ENCODE assay signal across 8 cellular contexts in the genomic region with DNA sequence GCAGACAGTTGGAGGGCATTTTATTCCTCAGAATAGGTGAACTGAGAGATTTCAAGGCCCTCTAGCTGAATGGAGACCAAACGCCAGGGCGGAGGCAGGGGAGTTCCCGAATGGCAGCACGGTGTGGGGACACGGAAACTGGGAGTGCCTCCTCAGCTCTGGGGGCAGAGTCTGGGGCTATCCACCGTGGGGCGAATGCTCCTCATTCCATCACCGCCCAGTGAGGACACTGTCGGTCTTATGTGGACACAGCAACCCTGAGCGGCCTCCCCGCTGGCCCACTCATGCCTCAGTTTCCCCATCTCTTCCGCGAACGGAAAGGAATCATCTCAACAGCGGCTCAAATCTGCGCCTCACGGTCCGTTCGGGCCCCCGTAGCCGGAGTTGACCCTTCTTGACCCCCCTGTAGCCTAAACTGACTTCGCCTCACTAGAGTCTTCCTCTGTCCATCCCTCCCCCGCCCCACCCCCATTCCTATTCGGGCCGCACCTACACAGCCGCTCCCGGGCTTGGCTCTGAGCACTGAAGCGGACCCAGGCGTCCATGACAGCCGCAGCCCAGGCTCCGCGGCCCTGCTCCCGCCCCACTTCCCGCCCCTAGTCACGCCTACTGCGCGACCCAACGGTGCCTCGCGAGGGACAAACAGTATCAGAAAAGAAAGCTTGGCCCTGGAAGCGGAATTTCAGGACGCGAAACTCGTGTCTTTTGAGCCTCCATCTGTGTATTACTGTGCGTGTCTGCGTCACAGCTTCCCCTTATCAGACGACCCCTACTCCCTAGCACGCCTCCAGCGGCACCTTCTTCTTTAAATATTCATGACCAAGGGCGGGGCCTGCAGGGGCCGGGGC. TPM values are rescaled to one million over a fixed set of nuclear protein-coding genes. Genes with fewer than 3 reads are reported as not detected.
A peak's percentile ranks its signal among the peaks of the same experiment; 100 is the strongest.
DNase-seq lines count a peak whose midpoint lies in the region; ATAC-seq and TF ChIP-seq lines count a peak whose summit lies in the region.

Gene PEX11B (minus strand): TSS at position 574 of the 848 bp plus-strand sequence. CDS start 29 bp downstream, at position 545.

- peak within 1 kb of the TSS; percentile 95 for H2AFZ ChIP-seq in fibroblast of lung (ENCODE audit: low read length)

- peak within 1 kb of the TSS; percentile 88 for H3K4me3 Mint-ChIP-seq in activated T-helper 1 cell treated with anti-CD3 and anti-CD28 coated beads, Interleukin-12 subunit alpha, Interleukin-12 subunit beta, Interleukin-2, Interleukin-4 antibody, amounts not matched to agents 30 ng/mL and 10 ng/mL and 1 ng/mL, durations not matched to agents 14 hours and 24 hours and 36 hours
- H3K4me3 Mint-ChIP-seq in naive thymus-derived CD8-positive, alpha-beta T cell = peak within 1 kb of the TSS; percentile 87 to 94 (median 92)

- ATAC-seq in naive thymus-derived CD8-positive, alpha-beta T cell = peak; percentile 91 to 92

- H3K9me3 Mint-ChIP-seq in activated T-helper 1 cell treated with anti-CD3 and anti-CD28 coated beads, Interleukin-12 subunit alpha, Interleukin-12 subunit beta, Interleukin-2, Interleukin-4 antibody, amounts not matched to agents 30 ng/mL and 10 ng/mL and 1 ng/mL, durations not matched to agents 14 hours and 24 hours and 36 hours = no peaks in the 10 kb centered on the region
- H3K9me3 Mint-ChIP-seq in naive thymus-derived CD8-positive, alpha-beta T cell = no peaks in the 10 kb centered on the region

- no peaks in the 10 kb centered on the region for H4K20me1 ChIP-seq in DOHH2 (ENCODE audit: control insufficient read depth, insufficient read depth, low read depth, low read length)
- H4K20me1 ChIP-seq in fibroblast of lung (ENCODE audit: control insufficient read depth, extremely low read depth, insufficient read depth, low read length) = no peaks in the 10 kb centered on the region

- peaks cover 41% of the 10 kb centered on the region for H3K4me1 Mint-ChIP-seq in activated T-helper 1 cell treated with anti-CD3 and anti-CD28 coated beads, Interleukin-12 subunit alpha, Interleukin-12 subunit beta, Interleukin-2, Interleukin-4 antibody, amounts not matched to agents 30 ng/mL and 10 ng/mL and 1 ng/mL, durations not matched to agents 14 hours and 24 hours and 36 hours (ENCODE audit: low read depth)
- H3K4me1 Mint-ChIP-seq in naive thymus-derived CD8-positive, alpha-beta T cell = peaks cover 29 to 59% (median 52%) of the 10 kb centered on the region in 4 donors

- TF ChIP-seq CTCF in DOHH2 (IDR thresholded peaks at IDR 0.05; ENCODE audit: low read depth, low read length, poor library complexity, severe bottlenecking) = no peak
- no peak for TF ChIP-seq CTCF in LNCaP clone FGC (IDR thresholded peaks at IDR 0.05; ENCODE audit: control insufficient read depth, extremely low read depth, insufficient read depth)
- TF ChIP-seq CTCF in fibroblast of lung (conservative IDR thresholded peaks at IDR 0.05 in 1 of 2, IDR thresholded peaks at IDR 0.05 in 1 of 2; ENCODE audit: low read depth in 1 of 2, low read length in 2 of 2) = no peak

- H3K4me2 ChIP-seq in DOHH2 (ENCODE audit: low read length) (peak within 1 kb of the TSS; percentile 90), fibroblast of lung (ENCODE audit: extremely low read depth, insufficient read depth, low read length) (peak within 1 kb of the TSS; percentile 100)

- H3K27me3 ChIP-seq in DOHH2 (ENCODE audit: control insufficient read depth, low read length) = no peaks in the 10 kb centered on the region
- H3K27me3 ChIP-seq in fibroblast of lung (ENCODE audit: control insufficient read depth, insufficient read depth, low read length) = no peaks in the 10 kb centered on the region

- DNase-seq in H4 (ENCODE audit: low spot score) = peak; percentile 59
- DNase-seq in LNCaP clone FGC (ENCODE audit: low read depth) = peak; percentile 71
- DNase-seq in RPMI8226 = peak; percentile 94
- peak; percentile 87 for DNase-seq in activated T-helper 1 cell treated with anti-CD3 and anti-CD28 coated beads, Interleukin-12 subunit alpha, Interleukin-12 subunit beta, Interleukin-2, Interleukin-4 antibody, amounts not matched to agents 30 ng/mL and 10 ng/mL and 1 ng/mL, durations not matched to agents 14 hours and 24 hours and 36 hours (ENCODE audit: low spot score)
- peak; percentile 90 for DNase-seq in fibroblast of lung (ENCODE audit: low read depth in 2 of 2)
- DNase-seq in naive thymus-derived CD8-positive, alpha-beta T cell = peak; percentile 86 to 96 (median 91)
- peak; percentile 89 to 99 (median 96) for DNase-seq in stimulated activated naive CD4-positive, alpha-beta T cell (lab: John Stamatoyannopoulos, UW)

- H3K9me2 ChIP-seq in DOHH2 (replicated peaks; ENCODE audit: control insufficient read depth, low read length) = no peaks in the 10 kb centered on the region

- H3K27ac ChIP-seq in DOHH2 (ENCODE audit: low read depth, low read length) = peak within 1 kb of the TSS; percentile 80
- H3K27ac ChIP-seq in fibroblast of lung (ENCODE audit: insufficient read depth, low read length) = peak within 1 kb of the TSS; percentile 94

- H3K4me3 ChIP-seq in DOHH2 (ENCODE audit: low read length) = peak within 1 kb of the TSS; percentile 93
- H3K4me3 ChIP-seq in LNCaP clone FGC (ENCODE audit: low read depth, low read length) = peak within 1 kb of the TSS; percentile 87
- peak within 1 kb of the TSS; percentile 89 to 96 (median 93) for H3K4me3 ChIP-seq in fibroblast of lung (replicated peaks in 1 of 4; ENCODE audit: control extremely low read depth in 1 of 4, insufficient read depth in 1 of 4, low read depth in 3 of 4, low read length in 4 of 4)

- H3K27ac Mint-ChIP-seq in activated T-helper 1 cell treated with anti-CD3 and anti-CD28 coated beads, Interleukin-12 subunit alpha, Interleukin-12 subunit beta, Interleukin-2, Interleukin-4 antibody, amounts not matched to agents 30 ng/mL and 10 ng/mL and 1 ng/mL, durations not matched to agents 14 hours and 24 hours and 36 hours = peak within 1 kb of the TSS; percentile 91
- H3K27ac Mint-ChIP-seq in naive thymus-derived CD8-positive, alpha-beta T cell = peak within 1 kb of the TSS; percentile 91 to 97 (median 96)

- H3K36me3 ChIP-seq in DOHH2 (ENCODE audit: control insufficient read depth, low read length) (peaks cover 30% of the 10 kb centered on the region), fibroblast of lung (ENCODE audit: control insufficient read depth, insufficient read depth, low read length) (peaks cover 6% of the 10 kb centered on the region)

- POLR2A ChIA-PET in naive thymus-derived CD8-positive, alpha-beta T cell (lab: Charles Lee) = interaction anchor here (0.6 to 6.7 kb wide), 18 partner anchors 9 to 119 kb away, joined by 3 to 117 read pairs (median 5); partner anchors contain the start of genes ANKRD34A, ANKRD35, LIX1L and NUDT17

- H3K79me2 ChIP-seq in DOHH2 (ENCODE audit: control insufficient read depth, low read length) (peaks cover 15% of the 10 kb centered on the region), fibroblast of lung (ENCODE audit: control insufficient read depth, insufficient read depth, low read length) (peaks cover 9% of the 10 kb centered on the region)

- H3K36me3 Mint-ChIP-seq in activated T-helper 1 cell treated with anti-CD3 and anti-CD28 coated beads, Interleukin-12 subunit alpha, Interleukin-12 subunit beta, Interleukin-2, Interleukin-4 antibody, amounts not matched to agents 30 ng/mL and 10 ng/mL and 1 ng/mL, durations not matched to agents 14 hours and 24 hours and 36 hours (ENCODE audit: low read depth) = peaks cover 31% of the 10 kb centered on the region
- H3K36me3 Mint-ChIP-seq in naive thymus-derived CD8-positive, alpha-beta T cell = peaks cover 0 to 53% (median 3%) of the 10 kb centered on the region in 3 donors

- H3F3A ChIP-seq in DOHH2 (ENCODE audit: control insufficient read depth, insufficient read depth) = peaks cover 22% of the 10 kb centered on the region

- H3K9me3 ChIP-seq in DOHH2 (ENCODE audit: control insufficient read depth, insufficient read depth, low read length) (no peaks in the 10 kb centered on the region), fibroblast of lung (ENCODE audit: control insufficient read depth, insufficient read depth, low read depth, low read length) (no peaks in the 10 kb centered on the region)

- H3K4me1 ChIP-seq in DOHH2 (ENCODE audit: control insufficient read depth, low read length) = peaks cover 24% of the 10 kb centered on the region
- H3K4me1 ChIP-seq in fibroblast of lung (ENCODE audit: control insufficient read depth, extremely low read depth, insufficient read depth, low read length) = peaks cover 4% of the 10 kb centered on the region

- peak within 1 kb of the TSS; percentile 84 for H3K9ac ChIP-seq in fibroblast of lung (ENCODE audit: insufficient read depth, low read length)

- H3K27me3 Mint-ChIP-seq in activated T-helper 1 cell treated with anti-CD3 and anti-CD28 coated beads, Interleukin-12 subunit alpha, Interleukin-12 subunit beta, Interleukin-2, Interleukin-4 antibody, amounts not matched to agents 30 ng/mL and 10 ng/mL and 1 ng/mL, durations not matched to agents 14 hours and 24 hours and 36 hours (ENCODE audit: insufficient read depth) = no peaks in the 10 kb centered on the region
- no peaks in the 10 kb centered on the region for H3K27me3 Mint-ChIP-seq in naive thymus-derived CD8-positive, alpha-beta T cell

- intact Hi-C loops in activated T-helper 1 cell treated with anti-CD3 and anti-CD28 coated beads, Interleukin-12 subunit alpha, Interleukin-12 subunit beta, Interleukin-2, Interleukin-4 antibody, amounts not matched to agents 30 ng/mL and 10 ng/mL and 1 ng/mL, durations not matched to agents 14 hours and 24 hours and 36 hours (cut with micrococcal nuclease) = loop anchor here (1.0 to 2.0 kb wide), 5 partner anchors 9 to 74 kb away; partner anchors contain the start of genes ANKRD34A, ANKRD35, NUDT17 and POLR3GL

RNA-seq across cellular contexts. Expression of gene PEX11B, which starts in this region (rescaled TPM):
- total RNA-seq in H4 (2014; rRNA removed; shearing (Covaris generic)) = 24.4 and 37.4 TPM in 2 replicates
- 30.6 and 31.2 TPM in 2 replicates for total RNA-seq in activated T-helper 1 cell treated with anti-CD3 and anti-CD28 coated beads, Interleukin-12 subunit alpha, Interleukin-12 subunit beta, Interleukin-2, Interleukin-4 antibody, amounts not matched to agents 30 ng/mL and 10 ng/mL and 1 ng/mL, durations not matched to agents 14 hours and 24 hours and 36 hours
- total RNA-seq in fibroblast of lung = 21.1 and 28.2 TPM in 2 replicates
- 34.3 and 41.3 TPM in 2 replicates for polyA plus RNA-seq in fibroblast of lung
- polyA plus RNA-seq in fibroblast of lung (2012) = 24.9 and 34.6 TPM in 2 replicates
- polyA minus RNA-seq in fibroblast of lung (ENCODE audit: low replicate concordance) = 23.1 and 26.0 TPM in 2 replicates
- 10 to 100 TPM; 37.5 to 39.7 TPM for total RNA-seq in naive thymus-derived CD8-positive, alpha-beta T cell
- 10 to 100 TPM; 35.3 to 50.3 (median 44.0) TPM for polyA plus RNA-seq in naive thymus-derived CD8-positive, alpha-beta T cell

Comparison
In these comparisons a context has a peak if more than half of its experiments do, and no peak if none do; other contexts are left out.
1. Peak in every context shown above with its lines: DNase-seq, ATAC-seq, H3K4me3 ChIP-seq and H3K27ac ChIP-seq.